Comparison of ENCODE assay signal across 20 cellular contexts in genomic region chr12:82440885-82441284, GRCh38.
A peak's percentile ranks its signal among the peaks of the same experiment; 100 is the strongest.
DNase-seq lines count a peak whose midpoint lies in the region; ATAC-seq, FAIRE-seq and TF ChIP-seq lines count a peak whose summit lies in the region.
"Had no signal": no experiment of that assay in that cellular context is flagged by ENCODE, and none has a peak within 500 bp of the region (broad histone marks: within the 10 kb centered on the region; RNA-seq: fewer than 3 reads in every experiment).

No MANE protein-coding gene starts in this region.

- no peak overlapping the region for H3K4me3 ChIP-seq in GM12878
- H3K4me3 ChIP-seq: BLaER1, GM23248 had no signal

- no peaks in the 10 kb centered on the region for H3K4me1 ChIP-seq in GM12878 (ENCODE audit: control insufficient read depth, insufficient read depth, low read length)
- H3K4me1 ChIP-seq: BLaER1 had no signal

- H2AFZ ChIP-seq in GM12878 (ENCODE audit: control insufficient read depth, low read depth, low read length): no peak overlapping the region
- H2AFZ ChIP-seq: GM23248 had no signal

- H3K4me1 Mint-ChIP-seq in glutamatergic neuron (ENCODE audit: low read depth, unreplicated experiment): no peaks in the 10 kb centered on the region
- H3K4me1 Mint-ChIP-seq: CD14-positive monocyte; CD4-positive, alpha-beta memory T cell had no signal

- no TSS peak for BruUV-seq in GM12878 (replicated peaks; lab: Mats Ljungman, UMichigan)

- CTCF ChIA-PET in GM12878 (lab: Yijun Ruan, JAX): interaction anchor here (0.6 to 1.0 kb wide), 2 partner anchors 35 to 80 kb away, joined by 3 to 4 read pairs; no protein-coding TSS in a partner anchor

- no peaks in the 10 kb centered on the region for H3K27me3 ChIP-seq in GM12878 (replicated peaks in 1 of 2; ENCODE audit: control insufficient read depth in 2 of 2, insufficient read depth in 2 of 2, low read length in 1 of 2)
- H3K27me3 ChIP-seq: BLaER1 had no signal

- no peak for TF ChIP-seq CTCF in GM12878 (IDR thresholded peaks at IDR 0.05 in 2 of 3, conservative IDR thresholded peaks at IDR 0.05 in 1 of 3; ENCODE audit: control insufficient read depth in 2 of 3, extremely low read depth in 1 of 3, insufficient read depth in 1 of 3, low read depth in 3 of 3, low read length in 3 of 3)
- no peak for TF ChIP-seq CTCF in glutamatergic neuron (IDR thresholded peaks at IDR 0.05; ENCODE audit: partially characterized antibody, unreplicated experiment)

- no peak for TF ChIP-seq RAD21 in GM12878 (IDR thresholded peaks at IDR 0.05; ENCODE audit: insufficient read depth, low read depth, low read length)

- DNase-seq in GM12878 (ENCODE audit: low read depth, low spot score) (no peak), kidney tubule cell (ENCODE audit: low spot score) (peak; percentile 23), glutamatergic neuron (no peak), SKM-1 (lab: John Stamatoyannopoulos, UW; ENCODE audit: unreplicated experiment) (no peak), DMS 273 (lab: John Stamatoyannopoulos, UW; ENCODE audit: unreplicated experiment) (no peak), D341Med (ENCODE audit: low spot score) (no peak)
- DNase-seq: 8988T; CD4-positive, alpha-beta memory T cell; DMS 273 treated with DMSO at 0.1 percent for 48 hours; DMS53; DND-41; GM23248; HCEC 1CT had no signal

- no peaks in the 10 kb centered on the region; the same call in 1 of the 3 replicates for H3K9me3 ChIP-seq in GM12878 (replicated peaks; ENCODE audit: control insufficient read depth, insufficient read depth, low read length)
- H3K9me3 ChIP-seq: BLaER1 had no signal

- in situ Hi-C loops in GM12878 (cut with MboI): no loop called here

- RAD21 ChIA-PET in GM12878 (lab: Charles Lee; ENCODE audit: unreplicated experiment): no interaction called here

- H3K27me3 Mint-ChIP-seq in glutamatergic neuron (ENCODE audit: unreplicated experiment): no peaks in the 10 kb centered on the region
- H3K27me3 Mint-ChIP-seq: CD4-positive, alpha-beta memory T cell had no signal

- H3K9ac ChIP-seq in GM12878 (ENCODE audit: control insufficient read depth, insufficient read depth, low read length): no peak overlapping the region
- H3K9ac ChIP-seq: BLaER1, GM23248, KMS-11 had no signal

- no peak overlapping the region; the same call in 1 of the 2 replicates for H3K4me2 ChIP-seq in GM12878 (ENCODE audit: control insufficient read depth, insufficient read depth)
- H3K4me2 ChIP-seq: BLaER1, KMS-11 had no signal

- intact Hi-C loops in GM12878 (cut with micrococcal nuclease; ENCODE audit: unreplicated experiment): no loop called here

- no peaks in the 10 kb centered on the region for H3K79me2 ChIP-seq in GM12878 (ENCODE audit: control insufficient read depth, insufficient read depth, low read length)

- no peak overlapping the region for H3K27ac Mint-ChIP-seq in glutamatergic neuron (ENCODE audit: unreplicated experiment)

- H3K4me3 Mint-ChIP-seq in glutamatergic neuron (ENCODE audit: unreplicated experiment): no peak overlapping the region
- H3K4me3 Mint-ChIP-seq: CD14-positive monocyte; CD4-positive, alpha-beta memory T cell had no signal

- no peaks in the 10 kb centered on the region; a peak in 1 of 4 replicates for H3K36me3 ChIP-seq in GM12878 (ENCODE audit: control insufficient read depth in 2 of 2, insufficient read depth in 2 of 2, low read length in 1 of 2)
- H3K36me3 ChIP-seq: BLaER1 had no signal

- TF ChIP-seq POLR2A in GM12878 (IDR thresholded peaks at IDR 0.05; ENCODE audit: low read depth, low read length): no peak

- peaks cover 5% of the 10 kb centered on the region for H3K9me3 Mint-ChIP-seq in glutamatergic neuron (ENCODE audit: unreplicated experiment)
- H3K9me3 Mint-ChIP-seq: CD4-positive, alpha-beta memory T cell had no signal

- TF ChIP-seq EP300 in GM12878 (IDR thresholded peaks at IDR 0.05; ENCODE audit: borderline replicate concordance in 1 of 2, control insufficient read depth in 1 of 2, low read depth in 2 of 2, low read length in 2 of 2): no peak

- peaks cover 7% of the 10 kb centered on the region for H3K36me3 Mint-ChIP-seq in glutamatergic neuron (ENCODE audit: unreplicated experiment)

- WGBS in GM12878 (ENCODE audit: insufficient coverage, insufficient replicate concordance, low lambda C conversion rate, missing lambda C conversion rate): 0% methylated on average over 1 of the region's 1 CpG

- ATAC-seq in GM18858 (IDR thresholded peaks at IDR 0.05; ENCODE audit: unreplicated experiment) (peak; percentile 41), HG02938 (IDR thresholded peaks at IDR 0.05; ENCODE audit: unreplicated experiment) (peak; percentile 31), GM12878 (peak; percentile 80)

- no peak overlapping the region for H3K27ac ChIP-seq in GM12878 (ENCODE audit: control insufficient read depth, insufficient read depth)
- H3K27ac ChIP-seq: BLaER1, GM23248, KMS-11 had no signal

- no peak for FAIRE-seq in GM12878 (lab: Jason Lieb, UNC)
- FAIRE-seq: G401.6, GM19239 had no signal

- no peaks in the 10 kb centered on the region for H4K20me1 ChIP-seq in GM12878 (ENCODE audit: control insufficient read depth, insufficient read depth)
- H4K20me1 ChIP-seq: BLaER1 had no signal

- SMC1A ChIA-PET in GM12878 (lab: Charles Lee; ENCODE audit: uncharacterized antibody, unreplicated experiment): interaction anchor here (1.0 to 1.4 kb wide), 3 partner anchors 77 to 246 kb away, joined by 3 to 5 read pairs (median 5); partner anchors contain the start of gene TMTC2

- POLR2A ChIA-PET in GM12878 (lab: Charles Lee): no interaction called here

TF ChIP-seq in GM12878, 131 proteins besides CTCF, POLR2A, EP300 and RAD21 (continues in another document):
- TF ChIP-seq EED (IDR thresholded peaks at IDR 0.05; ENCODE audit: low read depth) (no peak), RUNX3 (IDR thresholded peaks at IDR 0.05; ENCODE audit: low read length) (peak; percentile 23; the same call in 1 of the 2 replicates), NFIC (IDR thresholded peaks at IDR 0.05; ENCODE audit: low read depth, low read length) (peak; percentile 50; the same call in 1 of the 2 replicates), ZNF217 (IDR thresholded peaks at IDR 0.05) (no peak), ZBED1 (IDR thresholded peaks at IDR 0.05; ENCODE audit: borderline replicate concordance) (no peak), CEBPB (IDR thresholded peaks at IDR 0.05; ENCODE audit: borderline replicate concordance in 1 of 2, low read depth in 2 of 2, low read length in 2 of 2) (no peak), NFYA (IDR thresholded peaks at IDR 0.05; ENCODE audit: borderline replicate concordance, low read depth, low read length) (no peak), SUPT20H (IDR thresholded peaks at IDR 0.05; ENCODE audit: borderline replicate concordance, control insufficient read depth, low read depth, low read length) (no peak), ATF2 (IDR thresholded peaks at IDR 0.05; ENCODE audit: low read length) (no peak), RAD51 (IDR thresholded peaks at IDR 0.05) (no peak), RFX5 (IDR thresholded peaks at IDR 0.05; ENCODE audit: low read depth, low read length) (no peak), ELK1 (IDR thresholded peaks at IDR 0.05; ENCODE audit: low read depth, low read length) (no peak), STAT3 (IDR thresholded peaks at IDR 0.05; ENCODE audit: low read depth, low read length) (no peak), ZNF384 (IDR thresholded peaks at IDR 0.05; ENCODE audit: borderline replicate concordance, low read depth, low read length) (no peak), RELA (IDR thresholded peaks at IDR 0.05; ENCODE audit: borderline replicate concordance, partially characterized antibody) (no peak), FOS (IDR thresholded peaks at IDR 0.05; ENCODE audit: borderline replicate concordance, extremely low read depth, insufficient read length) (no peak), CHD1 (IDR thresholded peaks at IDR 0.05; ENCODE audit: low read depth, low read length) (no peak), USF1 (IDR thresholded peaks at IDR 0.05; ENCODE audit: borderline replicate concordance, extremely low read length, insufficient read depth, low read depth, low read length) (no peak)
